Comparison of ENCODE assay signal across 8 cellular contexts in genomic region chr12:12008931-12009611, GRCh38.
A peak's percentile ranks its signal among the peaks of the same experiment; 100 is the strongest.
DNase-seq lines count a peak whose midpoint lies in the region; ATAC-seq, FAIRE-seq and TF ChIP-seq lines count a peak whose summit lies in the region.

No MANE protein-coding gene starts in this region.

- no peak overlapping the region for H3K4me2 ChIP-seq in A549

- no peak for TF ChIP-seq EP300 in A549 (IDR thresholded peaks at IDR 0.05)

- no peaks in the 10 kb centered on the region for H3K9me3 ChIP-seq in A549

- no peak for TF ChIP-seq RAD21 in A549 (conservative IDR thresholded peaks at IDR 0.05 in 1 of 2, IDR thresholded peaks at IDR 0.05 in 1 of 2)

- 72% methylated on average over 13 of the region's 13 CpGs for WGBS in A549 (ENCODE audit: missing lambda C conversion rate)

- no peak for TF ChIP-seq POLR2A in A549 (IDR thresholded peaks at IDR 0.05; ENCODE audit: low read length)

- POLR2A ChIA-PET in A549 (lab: Yijun Ruan, JAX): no interaction called here

- H3K4me3 ChIP-seq in A549 (no peak overlapping the region), epithelial cell of proximal tubule (ENCODE audit: low read depth, low read length) (no peak overlapping the region)

- CTCF ChIA-PET in A549 (lab: Yijun Ruan, JAX): interaction anchor here (0.9 kb wide), 1 partner anchor 10 kb away, joined by 3 read pairs; no protein-coding TSS in a partner anchor

- H3K4me1 ChIP-seq in A549: no peaks in the 10 kb centered on the region

- ATAC-seq in A549 (peak; percentile 59 to 71; a peak in 4 of 6 replicates), GM18867 (IDR thresholded peaks at IDR 0.05; ENCODE audit: unreplicated experiment) (peak; percentile 62), HG03103 (IDR thresholded peaks at IDR 0.05; ENCODE audit: low read depth, unreplicated experiment) (peak; percentile 51)

- no peak for FAIRE-seq in A549 (lab: Jason Lieb, UNC)

- no peak overlapping the region for H3K27ac ChIP-seq in A549

- DNase-seq in A549 (ENCODE audit: low read depth in 1 of 2, low spot score in 1 of 2) (no peak), NCI-H2107 (lab: John Stamatoyannopoulos, UW) (peak; percentile 95), epithelial cell of proximal tubule (ENCODE audit: low read depth) (peak; percentile 65), SW 1271 (lab: John Stamatoyannopoulos, UW) (no peak)
- peak; percentile 61 to 64 for DNase-seq in activated CD4-positive, alpha-beta T cell treated with anti-CD3 and anti-CD28 coated beads for 4 hours
- peak; percentile 53 for DNase-seq in stimulated activated CD4-positive, alpha-beta T cell treated with anti-CD3 and anti-CD28 coated beads, Interleukin-2, amount 100 ng/mL, for 48 hours

- TF ChIP-seq CTCF in A549 (IDR thresholded peaks at IDR 0.05) (no peak), epithelial cell of proximal tubule (conservative IDR thresholded peaks at IDR 0.05; ENCODE audit: low read depth, low read length) (peak; percentile 42)

TF ChIP-seq in A549, 52 proteins besides CTCF, POLR2A, EP300 and RAD21:
- TF ChIP-seq FOSL2 (IDR thresholded peaks at IDR 0.05): no peak
- TF ChIP-seq FOSL2 (CRISPR knock-in tag; IDR thresholded peaks at IDR 0.05): peak; percentile 5; the same call in 1 of the 2 replicates
- TF ChIP-seq RFX5 (IDR thresholded peaks at IDR 0.05): no peak
- no peak for TF ChIP-seq SREBF2 (IDR thresholded peaks at IDR 0.05)

Comparison
In these comparisons a context has a peak if more than half of its experiments do, and no peak if none do; other contexts are left out.
1. DNase-seq: peak in NCI-H2107 (single experiment), activated CD4-positive, alpha-beta T cell treated with anti-CD3 and anti-CD28 coated beads for 4 hours (2 of 2), epithelial cell of proximal tubule (single experiment) and stimulated activated CD4-positive, alpha-beta T cell treated with anti-CD3 and anti-CD28 coated beads, Interleukin-2, amount 100 ng/mL, for 48 hours (2 of 2); none in A549 (0 of 2) and SW 1271 (0 of 2).
2. Peak in every context shown above with its lines, with median percentiles within 50 percentile points of each other: ATAC-seq.